In the genomic region with DNA sequence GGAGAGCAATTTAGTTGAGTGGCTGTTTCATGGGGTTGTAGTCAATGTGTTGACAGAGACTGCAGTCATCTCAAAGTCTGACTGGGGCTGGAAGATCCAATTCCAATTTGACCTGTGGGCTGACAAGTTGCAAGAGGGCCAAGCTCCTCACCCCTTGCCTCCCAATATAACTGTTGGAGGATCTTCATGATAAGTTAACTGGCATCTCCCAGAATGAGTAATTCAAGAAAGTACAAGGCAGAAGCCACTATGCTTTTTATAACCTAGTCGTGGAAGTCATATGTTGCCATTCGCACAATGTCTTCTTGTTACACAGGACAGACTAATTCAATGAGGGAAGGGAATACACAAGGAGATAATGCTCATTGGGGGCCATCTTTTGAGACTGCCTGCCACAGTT, we compare ENCODE assay signal across 16 cellular contexts.
DNase-seq lines count a peak whose midpoint lies in the region; TF ChIP-seq lines count a peak whose summit lies in the region.
"Had no signal": no experiment of that assay in that cellular context is flagged by ENCODE, and none has a peak within 500 bp of the region (broad histone marks: within the 10 kb centered on the region; RNA-seq: fewer than 3 reads in every experiment).

No MANE protein-coding gene starts in this region.

- peaks cover 19% of the 10 kb centered on the region for H3K36me3 Mint-ChIP-seq in T-helper 2 cell treated with Interferon-gamma antibody and Interleukin-4, amounts not matched to agents 5 μg/mL and 100 μg/mL, for 36 hours (ENCODE audit: low read depth)

- H3K27me3 ChIP-seq in GM06990 (replicated peaks; ENCODE audit: control insufficient read depth, insufficient read depth, low read length): no peaks in the 10 kb centered on the region
- H3K27me3 ChIP-seq: colonic mucosa, hepatocyte had no signal

- in situ Hi-C loops in GM18951 (cut with MboI; ENCODE audit: low sequenced_read_pairs, unreplicated experiment): no loop called here

- peaks cover 9% of the 10 kb centered on the region for H3K9me3 Mint-ChIP-seq in T-helper 2 cell treated with Interferon-gamma antibody and Interleukin-4, amounts not matched to agents 5 μg/mL and 100 μg/mL, for 36 hours
- H3K9me3 Mint-ChIP-seq: GM23338, nephron had no signal

- peaks cover 84% of the 10 kb centered on the region for H3K4me1 Mint-ChIP-seq in T-helper 2 cell treated with Interferon-gamma antibody and Interleukin-4, amounts not matched to agents 5 μg/mL and 100 μg/mL, for 36 hours (ENCODE audit: low read depth)
- H3K4me1 Mint-ChIP-seq: GM23338, nephron had no signal

- TF ChIP-seq CTCF in GM06990 (IDR thresholded peaks at IDR 0.05; ENCODE audit: insufficient read depth, low read length, poor library complexity, severe bottlenecking): no peak

- TF ChIP-seq POLR2A in GM18951 (IDR thresholded peaks at IDR 0.05; ENCODE audit: extremely low read depth, insufficient read depth, insufficient read length): peak; percentile 24

- peak overlapping the region; percentile 69 for H3K4me3 ChIP-seq in GM06990 (replicated peaks; ENCODE audit: low read depth, low read length)
- H3K4me3 ChIP-seq: colonic mucosa, GM23338, hepatocyte, prostate gland, skin epidermis had no signal

- peak; percentile 44 for DNase-seq in GM06990 (ENCODE audit: extremely low read depth, insufficient read length)
- no peak for DNase-seq in T-helper 2 cell treated with Interferon-gamma antibody and Interleukin-4, amounts not matched to agents 5 μg/mL and 100 μg/mL, for 36 hours (ENCODE audit: low spot score)
- DNase-seq in foreskin melanocyte: peak; percentile 64
- DNase-seq in NCI-H774 (lab: John Stamatoyannopoulos, UW): no peak
- no peak for DNase-seq in NCI-H1436 (lab: John Stamatoyannopoulos, UW)
- no peak for DNase-seq in NOMO-1 treated with dmso at 0.1 percent for 144 hours (lab: John Stamatoyannopoulos, UW; ENCODE audit: unreplicated experiment)
- DNase-seq: colonic mucosa; mammary epithelial cell; NCI-H146; stimulated activated CD4-positive, alpha-beta T cell treated with anti-CD3 and anti-CD28 coated beads, Interleukin-2, amount 100 ng/mL, for 48 hours had no signal

- H3K4me3 Mint-ChIP-seq in T-helper 2 cell treated with Interferon-gamma antibody and Interleukin-4, amounts not matched to agents 5 μg/mL and 100 μg/mL, for 36 hours: peak overlapping the region; percentile 53
- H3K4me3 Mint-ChIP-seq: GM23338, nephron had no signal

- no peaks in the 10 kb centered on the region for H3K36me3 ChIP-seq in GM06990 (ENCODE audit: control insufficient read depth, insufficient read depth, low read length)
- H3K36me3 ChIP-seq: colonic mucosa, prostate gland had no signal

- H3K27ac Mint-ChIP-seq in T-helper 2 cell treated with Interferon-gamma antibody and Interleukin-4, amounts not matched to agents 5 μg/mL and 100 μg/mL, for 36 hours: peak overlapping the region; percentile 70
- H3K27ac Mint-ChIP-seq: GM23338, nephron had no signal

- H3K27me3 Mint-ChIP-seq in T-helper 2 cell treated with Interferon-gamma antibody and Interleukin-4, amounts not matched to agents 5 μg/mL and 100 μg/mL, for 36 hours (ENCODE audit: low read depth): no peaks in the 10 kb centered on the region

Comparison
In these comparisons a context has a peak if more than half of its experiments do, and no peak if none do; other contexts are left out.
1. DNase-seq: peak in GM06990 (single experiment) and foreskin melanocyte (single experiment); none in T-helper 2 cell treated with Interferon-gamma antibody and Interleukin-4, amounts not matched to agents 5 μg/mL and 100 μg/mL, for 36 hours (single experiment), NCI-H774 (single experiment), NCI-H1436 (single experiment) and NOMO-1 treated with dmso at 0.1 percent for 144 hours (single experiment).